1 cellular context compared by ENCODE assay signal in the genomic region with DNA sequence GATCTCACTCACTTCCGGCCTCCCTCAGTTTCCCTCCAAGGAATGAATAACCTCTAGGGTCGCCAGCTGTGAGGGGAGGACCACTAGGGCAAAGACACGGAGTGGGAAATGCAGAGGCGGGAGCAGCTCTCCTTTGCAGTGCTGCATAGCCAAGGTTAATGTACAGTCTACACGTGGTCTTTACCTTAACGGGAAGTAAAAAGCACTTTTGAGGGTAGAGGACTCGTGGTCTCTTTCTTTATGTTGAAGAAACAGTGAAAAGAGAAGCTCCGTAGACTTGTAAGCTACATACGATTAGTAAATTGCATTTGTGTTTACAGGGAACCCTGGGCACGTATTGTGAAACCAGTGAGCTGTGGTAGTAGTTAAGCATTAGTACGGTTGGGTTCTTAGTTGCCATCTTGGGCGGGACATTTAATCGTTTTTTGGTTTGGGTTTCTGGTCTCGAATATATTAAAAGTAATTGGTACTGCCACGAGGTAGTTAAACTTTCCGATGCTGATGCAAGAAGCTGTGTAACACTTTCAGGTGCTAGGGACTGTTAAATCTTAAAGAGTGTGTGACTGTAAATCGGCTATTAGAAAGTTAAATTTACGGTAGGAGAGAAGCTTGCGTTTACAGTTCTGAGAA.
TF ChIP-seq lines count a peak whose summit lies in the region.

No MANE protein-coding gene starts in this region.

TF ChIP-seq in GM23338, 12 proteins besides CTCF, POLR2A, EP300 and RAD21 (continued from another document):
- TF ChIP-seq, protein P1, sequence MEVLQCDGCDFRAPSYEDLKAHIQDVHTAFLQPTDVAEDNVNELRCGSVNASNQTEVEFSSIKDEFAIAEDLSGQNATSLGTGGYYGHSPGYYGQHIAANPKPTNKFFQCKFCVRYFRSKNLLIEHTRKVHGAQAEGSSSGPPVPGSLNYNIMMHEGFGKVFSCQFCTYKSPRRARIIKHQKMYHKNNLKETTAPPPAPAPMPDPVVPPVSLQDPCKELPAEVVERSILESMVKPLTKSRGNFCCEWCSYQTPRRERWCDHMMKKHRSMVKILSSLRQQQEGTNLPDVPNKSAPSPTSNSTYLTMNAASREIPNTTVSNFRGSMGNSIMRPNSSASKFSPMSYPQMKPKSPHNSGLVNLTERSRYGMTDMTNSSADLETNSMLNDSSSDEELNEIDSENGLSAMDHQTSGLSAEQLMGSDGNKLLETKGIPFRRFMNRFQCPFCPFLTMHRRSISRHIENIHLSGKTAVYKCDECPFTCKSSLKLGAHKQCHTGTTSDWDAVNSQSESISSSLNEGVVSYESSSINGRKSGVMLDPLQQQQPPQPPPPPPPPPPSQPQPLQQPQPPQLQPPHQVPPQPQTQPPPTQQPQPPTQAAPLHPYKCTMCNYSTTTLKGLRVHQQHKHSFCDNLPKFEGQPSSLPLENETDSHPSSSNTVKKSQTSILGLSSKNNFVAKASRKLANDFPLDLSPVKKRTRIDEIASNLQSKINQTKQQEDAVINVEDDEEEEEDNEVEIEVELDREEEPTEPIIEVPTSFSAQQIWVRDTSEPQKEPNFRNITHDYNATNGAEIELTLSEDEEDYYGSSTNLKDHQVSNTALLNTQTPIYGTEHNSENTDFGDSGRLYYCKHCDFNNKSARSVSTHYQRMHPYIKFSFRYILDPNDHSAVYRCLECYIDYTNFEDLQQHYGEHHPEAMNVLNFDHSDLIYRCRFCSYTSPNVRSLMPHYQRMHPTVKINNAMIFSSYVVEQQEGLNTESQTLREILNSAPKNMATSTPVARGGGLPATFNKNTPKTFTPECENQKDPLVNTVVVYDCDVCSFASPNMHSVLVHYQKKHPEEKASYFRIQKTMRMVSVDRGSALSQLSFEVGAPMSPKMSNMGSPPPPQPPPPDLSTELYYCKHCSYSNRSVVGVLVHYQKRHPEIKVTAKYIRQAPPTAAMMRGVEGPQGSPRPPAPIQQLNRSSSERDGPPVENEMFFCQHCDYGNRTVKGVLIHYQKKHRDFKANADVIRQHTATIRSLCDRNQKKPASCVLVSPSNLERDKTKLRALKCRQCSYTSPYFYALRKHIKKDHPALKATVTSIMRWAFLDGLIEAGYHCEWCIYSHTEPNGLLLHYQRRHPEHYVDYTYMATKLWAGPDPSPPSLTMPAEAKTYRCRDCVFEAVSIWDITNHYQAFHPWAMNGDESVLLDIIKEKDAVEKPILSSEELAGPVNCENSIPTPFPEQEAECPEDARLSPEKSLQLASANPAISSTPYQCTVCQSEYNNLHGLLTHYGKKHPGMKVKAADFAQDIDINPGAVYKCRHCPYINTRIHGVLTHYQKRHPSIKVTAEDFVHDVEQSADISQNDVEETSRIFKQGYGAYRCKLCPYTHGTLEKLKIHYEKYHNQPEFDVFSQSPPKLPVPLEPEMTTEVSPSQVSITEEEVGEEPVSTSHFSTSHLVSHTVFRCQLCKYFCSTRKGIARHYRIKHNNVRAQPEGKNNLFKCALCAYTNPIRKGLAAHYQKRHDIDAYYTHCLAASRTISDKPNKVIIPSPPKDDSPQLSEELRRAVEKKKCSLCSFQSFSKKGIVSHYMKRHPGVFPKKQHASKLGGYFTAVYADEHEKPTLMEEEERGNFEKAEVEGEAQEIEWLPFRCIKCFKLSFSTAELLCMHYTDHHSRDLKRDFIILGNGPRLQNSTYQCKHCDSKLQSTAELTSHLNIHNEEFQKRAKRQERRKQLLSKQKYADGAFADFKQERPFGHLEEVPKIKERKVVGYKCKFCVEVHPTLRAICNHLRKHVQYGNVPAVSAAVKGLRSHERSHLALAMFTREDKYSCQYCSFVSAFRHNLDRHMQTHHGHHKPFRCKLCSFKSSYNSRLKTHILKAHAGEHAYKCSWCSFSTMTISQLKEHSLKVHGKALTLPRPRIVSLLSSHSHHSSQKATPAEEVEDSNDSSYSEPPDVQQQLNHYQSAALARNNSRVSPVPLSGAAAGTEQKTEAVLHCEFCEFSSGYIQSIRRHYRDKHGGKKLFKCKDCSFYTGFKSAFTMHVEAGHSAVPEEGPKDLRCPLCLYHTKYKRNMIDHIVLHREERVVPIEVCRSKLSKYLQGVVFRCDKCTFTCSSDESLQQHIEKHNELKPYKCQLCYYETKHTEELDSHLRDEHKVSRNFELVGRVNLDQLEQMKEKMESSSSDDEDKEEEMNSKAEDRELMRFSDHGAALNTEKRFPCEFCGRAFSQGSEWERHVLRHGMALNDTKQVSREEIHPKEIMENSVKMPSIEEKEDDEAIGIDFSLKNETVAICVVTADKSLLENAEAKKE (CRISPR knock-in tag; IDR thresholded peaks at IDR 0.05) = no peak
- TF ChIP-seq, protein P2, sequence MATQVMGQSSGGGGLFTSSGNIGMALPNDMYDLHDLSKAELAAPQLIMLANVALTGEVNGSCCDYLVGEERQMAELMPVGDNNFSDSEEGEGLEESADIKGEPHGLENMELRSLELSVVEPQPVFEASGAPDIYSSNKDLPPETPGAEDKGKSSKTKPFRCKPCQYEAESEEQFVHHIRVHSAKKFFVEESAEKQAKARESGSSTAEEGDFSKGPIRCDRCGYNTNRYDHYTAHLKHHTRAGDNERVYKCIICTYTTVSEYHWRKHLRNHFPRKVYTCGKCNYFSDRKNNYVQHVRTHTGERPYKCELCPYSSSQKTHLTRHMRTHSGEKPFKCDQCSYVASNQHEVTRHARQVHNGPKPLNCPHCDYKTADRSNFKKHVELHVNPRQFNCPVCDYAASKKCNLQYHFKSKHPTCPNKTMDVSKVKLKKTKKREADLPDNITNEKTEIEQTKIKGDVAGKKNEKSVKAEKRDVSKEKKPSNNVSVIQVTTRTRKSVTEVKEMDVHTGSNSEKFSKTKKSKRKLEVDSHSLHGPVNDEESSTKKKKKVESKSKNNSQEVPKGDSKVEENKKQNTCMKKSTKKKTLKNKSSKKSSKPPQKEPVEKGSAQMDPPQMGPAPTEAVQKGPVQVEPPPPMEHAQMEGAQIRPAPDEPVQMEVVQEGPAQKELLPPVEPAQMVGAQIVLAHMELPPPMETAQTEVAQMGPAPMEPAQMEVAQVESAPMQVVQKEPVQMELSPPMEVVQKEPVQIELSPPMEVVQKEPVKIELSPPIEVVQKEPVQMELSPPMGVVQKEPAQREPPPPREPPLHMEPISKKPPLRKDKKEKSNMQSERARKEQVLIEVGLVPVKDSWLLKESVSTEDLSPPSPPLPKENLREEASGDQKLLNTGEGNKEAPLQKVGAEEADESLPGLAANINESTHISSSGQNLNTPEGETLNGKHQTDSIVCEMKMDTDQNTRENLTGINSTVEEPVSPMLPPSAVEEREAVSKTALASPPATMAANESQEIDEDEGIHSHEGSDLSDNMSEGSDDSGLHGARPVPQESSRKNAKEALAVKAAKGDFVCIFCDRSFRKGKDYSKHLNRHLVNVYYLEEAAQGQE (IDR thresholded peaks at IDR 0.05; ENCODE audit: unreplicated experiment) = no peak
